In genomic region chr10:32061440-32061839, GRCh38 we compare ENCODE assay signal across 20 cellular contexts.
"Had no signal": no experiment of that assay in that cellular context is flagged by ENCODE, and none has a peak within 500 bp of the region (broad histone marks: within the 10 kb centered on the region; RNA-seq: fewer than 3 reads in every experiment).

No MANE protein-coding gene starts in this region.

- H3K4me3 ChIP-seq: colonic mucosa, esophagus muscularis mucosa, heart left ventricle, neural progenitor cell, ovary, right atrium auricular region, sigmoid colon, tibial artery, upper lobe of left lung, uterus had no signal

- H3K27me3 Mint-ChIP-seq: natural killer cell treated with Interleukin-12 subunit alpha and Interleukin-12 subunit beta and Interleukin-15 and Interleukin-18, amount 100 ng/mL, for 72 hours had no signal

- H3K27ac Mint-ChIP-seq: mesothelial cell of epicardium; natural killer cell treated with Interleukin-12 subunit alpha and Interleukin-12 subunit beta and Interleukin-15 and Interleukin-18, amount 100 ng/mL, for 72 hours; neural progenitor cell had no signal

- H3K9ac ChIP-seq: neural progenitor cell had no signal

- H3K4me2 ChIP-seq: neural progenitor cell had no signal

- H2AFZ ChIP-seq: neural progenitor cell had no signal

- H3K36me3 Mint-ChIP-seq: mesothelial cell of epicardium; natural killer cell treated with Interleukin-12 subunit alpha and Interleukin-12 subunit beta and Interleukin-15 and Interleukin-18, amount 100 ng/mL, for 72 hours; neural progenitor cell had no signal

- H3K9me3 ChIP-seq: colonic mucosa, esophagus muscularis mucosa, ovary, right atrium auricular region, sigmoid colon, tibial artery, upper lobe of left lung, uterus had no signal

- ATAC-seq: heart left ventricle; natural killer cell treated with Interleukin-12 subunit alpha and Interleukin-12 subunit beta and Interleukin-15 and Interleukin-18, amount 100 ng/mL, for 72 hours had no signal

- H3K4me3 Mint-ChIP-seq: mesothelial cell of epicardium; natural killer cell treated with Interleukin-12 subunit alpha and Interleukin-12 subunit beta and Interleukin-15 and Interleukin-18, amount 100 ng/mL, for 72 hours; neural progenitor cell had no signal

- H3K4me1 ChIP-seq: colonic mucosa, uterus had no signal

- H3K27ac ChIP-seq: colonic mucosa, esophagus muscularis mucosa, heart left ventricle, neural progenitor cell, ovary, right atrium auricular region, sigmoid colon, tibial artery, upper lobe of left lung, uterus had no signal

- H3K36me3 ChIP-seq: colonic mucosa, esophagus muscularis mucosa, heart left ventricle, neural progenitor cell, ovary, right atrium auricular region, sigmoid colon, tibial artery, upper lobe of left lung, uterus had no signal

- DNase-seq: colonic mucosa; effector CD4-positive, alpha-beta T cell; foreskin fibroblast; heart left ventricle; hippocampal formation; kidney glomerular epithelial cell; nucleus accumbens; ovary; sigmoid colon; small intestine; stimulated activated CD4-positive, alpha-beta T cell treated with anti-CD3 and anti-CD28 coated beads, Interleukin-12 subunit alpha, Interleukin-12 subunit beta, amount 100 ng/mL, for 4 hours; stimulated activated naive CD4-positive, alpha-beta T cell treated with Interleukin-2 at 50 U/mL for 16 hours; tibial artery; upper lobe of left lung; uterus had no signal

- H3K9me3 Mint-ChIP-seq: mesothelial cell of epicardium; natural killer cell treated with Interleukin-12 subunit alpha and Interleukin-12 subunit beta and Interleukin-15 and Interleukin-18, amount 100 ng/mL, for 72 hours; neural progenitor cell had no signal

- H3K27me3 ChIP-seq: colonic mucosa, esophagus muscularis mucosa, heart left ventricle, neural progenitor cell, ovary, right atrium auricular region, sigmoid colon, tibial artery, upper lobe of left lung, uterus had no signal
